In genomic region chr9:34177906-34178697, GRCh38 we compare ENCODE assay signal across 1 cellular context.
TF ChIP-seq lines count a peak whose summit lies in the region.

No MANE protein-coding gene starts in this region.

TF ChIP-seq in HepG2, 621 proteins besides CTCF, POLR2A, EP300 and RAD21 (continued from another document and continues in another):
- TF ChIP-seq ATF2 (CRISPR knock-in tag; IDR thresholded peaks at IDR 0.05) (no peak), PAWR (CRISPR knock-in tag; IDR thresholded peaks at IDR 0.05; ENCODE audit: borderline replicate concordance) (no peak), ZBTB39 (CRISPR knock-in tag; IDR thresholded peaks at IDR 0.05) (no peak), ZMYM3 (CRISPR knock-in tag; IDR thresholded peaks at IDR 0.05) (no peak), ERF (CRISPR knock-in tag; IDR thresholded peaks at IDR 0.05) (no peak), ZNF17 (CRISPR knock-in tag; IDR thresholded peaks at IDR 0.05) (no peak), THAP11 (CRISPR knock-in tag; IDR thresholded peaks at IDR 0.05) (no peak), ZNF839 (CRISPR knock-in tag; IDR thresholded peaks at IDR 0.05; ENCODE audit: borderline replicate concordance) (no peak), TBL1XR1 (IDR thresholded peaks at IDR 0.05; ENCODE audit: borderline replicate concordance, low read length, partially characterized antibody) (no peak), IKZF5 (CRISPR knock-in tag; IDR thresholded peaks at IDR 0.05) (no peak), KLF11 (CRISPR knock-in tag; IDR thresholded peaks at IDR 0.05) (no peak), PHF8 (CRISPR knock-in tag; IDR thresholded peaks at IDR 0.05) (no peak), ZNF790 (CRISPR knock-in tag; IDR thresholded peaks at IDR 0.05; ENCODE audit: borderline replicate concordance) (no peak), SALL1 (CRISPR knock-in tag; IDR thresholded peaks at IDR 0.05) (no peak), THAP7 (CRISPR knock-in tag; IDR thresholded peaks at IDR 0.05) (no peak), SKI (IDR thresholded peaks at IDR 0.05; ENCODE audit: partially characterized antibody) (no peak), REST (IDR thresholded peaks at IDR 0.05; ENCODE audit: borderline replicate concordance in 1 of 2, low read depth in 1 of 2, low read length in 2 of 2) (no peak), JDP2 (CRISPR knock-in tag; IDR thresholded peaks at IDR 0.05; ENCODE audit: borderline replicate concordance) (no peak), NFIC (IDR thresholded peaks at IDR 0.05; ENCODE audit: low read length) (no peak), ZGPAT (CRISPR knock-in tag; IDR thresholded peaks at IDR 0.05) (no peak), ZNF652 (CRISPR knock-in tag; IDR thresholded peaks at IDR 0.05; ENCODE audit: borderline replicate concordance, low read depth) (no peak), ZNF776 (CRISPR knock-in tag; IDR thresholded peaks at IDR 0.05) (no peak), ZNF567 (CRISPR knock-in tag; IDR thresholded peaks at IDR 0.05; ENCODE audit: borderline replicate concordance) (no peak), ZFY (CRISPR knock-in tag; IDR thresholded peaks at IDR 0.05) (no peak), ZNF30 (CRISPR knock-in tag; IDR thresholded peaks at IDR 0.05) (no peak), AHDC1 (CRISPR knock-in tag; IDR thresholded peaks at IDR 0.05; ENCODE audit: borderline replicate concordance) (no peak), ZNF143 (CRISPR knock-in tag; IDR thresholded peaks at IDR 0.05) (0 out of 2 replicates have a peak, but pooled peaks have one; percentile 3), IRF1 (CRISPR knock-in tag; IDR thresholded peaks at IDR 0.05; ENCODE audit: low read depth) (peak; percentile 8; the same call in 1 of the 2 replicates), MTF2 (CRISPR knock-in tag; IDR thresholded peaks at IDR 0.05; ENCODE audit: borderline replicate concordance) (no peak), ZNF770 (CRISPR knock-in tag; IDR thresholded peaks at IDR 0.05) (peak; percentile 79; the same call in 1 of the 2 replicates), POLR2G (IDR thresholded peaks at IDR 0.05; ENCODE audit: low read depth, low read length) (no peak), ZFP1 (CRISPR knock-in tag; IDR thresholded peaks at IDR 0.05) (no peak), ZNF317 (CRISPR knock-in tag; IDR thresholded peaks at IDR 0.05) (no peak), ZNF577 (CRISPR knock-in tag; IDR thresholded peaks at IDR 0.05; ENCODE audit: borderline replicate concordance, low read depth) (no peak), ZNF281 (CRISPR knock-in tag; IDR thresholded peaks at IDR 0.05; ENCODE audit: borderline replicate concordance) (no peak), ZNF441 (CRISPR knock-in tag; IDR thresholded peaks at IDR 0.05; ENCODE audit: borderline replicate concordance) (no peak), ZNF484 (CRISPR knock-in tag; IDR thresholded peaks at IDR 0.05; ENCODE audit: borderline replicate concordance, low read depth) (no peak), HNRNPUL1 (IDR thresholded peaks at IDR 0.05; ENCODE audit: low read depth, low read length) (no peak)
